ENCODE assay signal across 11 cellular contexts in genomic region chr7:70736715-70737460, GRCh38.
DNase-seq lines count a peak whose midpoint lies in the region; ATAC-seq, FAIRE-seq and TF ChIP-seq lines count a peak whose summit lies in the region.
"Had no signal": no experiment of that assay in that cellular context is flagged by ENCODE, and none has a peak within 500 bp of the region (broad histone marks: within the 10 kb centered on the region; RNA-seq: fewer than 3 reads in every experiment).

No MANE protein-coding gene starts in this region.

- H3K4me1 Mint-ChIP-seq in activated naive CD8-positive, alpha-beta T cell treated with anti-CD3 and anti-CD28 coated beads, Interleukin-2, amount 50 U/mL, for 24 hours = peaks cover 23% of the 10 kb centered on the region
- peaks cover 9% of the 10 kb centered on the region for H3K4me1 Mint-ChIP-seq in activated naive CD8-positive, alpha-beta T cell treated with anti-CD3 and anti-CD28 coated beads for 36 hours

- intact Hi-C loops in left lung (cut with DNase I) = no loop called here
- intact Hi-C loops in vagina (cut with DNase I) = no loop called here

- no peak overlapping the region for H3K27ac Mint-ChIP-seq in activated naive CD8-positive, alpha-beta T cell treated with anti-CD3 and anti-CD28 coated beads, Interleukin-2, amount 50 U/mL, for 24 hours
- H3K27ac Mint-ChIP-seq in activated naive CD8-positive, alpha-beta T cell treated with anti-CD3 and anti-CD28 coated beads for 36 hours = no peak overlapping the region
- H3K27ac Mint-ChIP-seq: CD4-positive, CD25-positive, alpha-beta regulatory T cell had no signal

- peak overlapping the region; percentile 2 for H3K4me3 Mint-ChIP-seq in activated naive CD8-positive, alpha-beta T cell treated with anti-CD3 and anti-CD28 coated beads, Interleukin-2, amount 50 U/mL, for 24 hours
- H3K4me3 Mint-ChIP-seq in activated naive CD8-positive, alpha-beta T cell treated with anti-CD3 and anti-CD28 coated beads for 36 hours = no peak overlapping the region
- H3K4me3 Mint-ChIP-seq: CD4-positive, CD25-positive, alpha-beta regulatory T cell had no signal

- peak; percentile 28 for ATAC-seq in activated naive CD8-positive, alpha-beta T cell treated with anti-CD3 and anti-CD28 coated beads, Interleukin-2, amount 50 U/mL, for 24 hours
- peak; percentile 69 for ATAC-seq in left lung

- FAIRE-seq in bronchial epithelial cell (lab: Jason Lieb, UNC) (no peak), RCC 7860 (lab: Jason Lieb, UNC) (no peak)

- H3K36me3 Mint-ChIP-seq in activated naive CD8-positive, alpha-beta T cell treated with anti-CD3 and anti-CD28 coated beads, Interleukin-2, amount 50 U/mL, for 24 hours (ENCODE audit: low read depth) = peaks cover 1% of the 10 kb centered on the region
- H3K36me3 Mint-ChIP-seq in activated naive CD8-positive, alpha-beta T cell treated with anti-CD3 and anti-CD28 coated beads for 36 hours = no peaks in the 10 kb centered on the region
- H3K36me3 Mint-ChIP-seq: CD4-positive, CD25-positive, alpha-beta regulatory T cell had no signal

- DNase-seq in activated naive CD8-positive, alpha-beta T cell treated with anti-CD3 and anti-CD28 coated beads, Interleukin-2, amount 50 U/mL, for 24 hours = no peak
- no peak for DNase-seq in activated naive CD8-positive, alpha-beta T cell treated with anti-CD3 and anti-CD28 coated beads for 36 hours
- DNase-seq in bronchial epithelial cell (ENCODE audit: low read depth) (peak; percentile 94), left lung (no peak), vagina (ENCODE audit: extremely low spot score in 2 of 2) (no peak), mesenteric fat pad (ENCODE audit: low spot score) (no peak), RCC 7860 (ENCODE audit: low spot score) (no peak), NCI-H524 treated with DMSO at 0.1 percent for 48 hours (lab: John Stamatoyannopoulos, UW) (no peak)
- DNase-seq: CD4-positive, CD25-positive, alpha-beta regulatory T cell; stimulated activated CD4-positive, alpha-beta T cell treated with anti-CD3 and anti-CD28 coated beads, Interleukin-2, amount 100 ng/mL, for 24 hours had no signal

- no peaks in the 10 kb centered on the region for H3K36me3 ChIP-seq in bronchial epithelial cell (ENCODE audit: control insufficient read depth, insufficient read depth, low read length)
- no peaks in the 10 kb centered on the region for H3K36me3 ChIP-seq in left lung
- no peaks in the 10 kb centered on the region for H3K36me3 ChIP-seq in vagina

- no peak for TF ChIP-seq CTCF in bronchial epithelial cell (IDR thresholded peaks at IDR 0.05; ENCODE audit: insufficient read depth, low read length, severe bottlenecking)
- TF ChIP-seq CTCF in left lung (IDR thresholded peaks at IDR 0.05) = no peak
- TF ChIP-seq CTCF in vagina (IDR thresholded peaks at IDR 0.05) = no peak

- TF ChIP-seq POLR2A in vagina (IDR thresholded peaks at IDR 0.05) = no peak

- H3K27me3 Mint-ChIP-seq in activated naive CD8-positive, alpha-beta T cell treated with anti-CD3 and anti-CD28 coated beads, Interleukin-2, amount 50 U/mL, for 24 hours = peaks cover 2% of the 10 kb centered on the region
- no peaks in the 10 kb centered on the region for H3K27me3 Mint-ChIP-seq in activated naive CD8-positive, alpha-beta T cell treated with anti-CD3 and anti-CD28 coated beads for 36 hours

- H3K9me3 Mint-ChIP-seq in activated naive CD8-positive, alpha-beta T cell treated with anti-CD3 and anti-CD28 coated beads, Interleukin-2, amount 50 U/mL, for 24 hours = peaks cover 4% of the 10 kb centered on the region
- H3K9me3 Mint-ChIP-seq in activated naive CD8-positive, alpha-beta T cell treated with anti-CD3 and anti-CD28 coated beads for 36 hours = no peaks in the 10 kb centered on the region

- H3K27ac ChIP-seq in left lung (peak overlapping the region; percentile 55 to 68), vagina (no peak overlapping the region)
- H3K27ac ChIP-seq: VCaP had no signal

- H3K4me3 ChIP-seq in bronchial epithelial cell (ENCODE audit: low read depth, low read length) (peak overlapping the region; percentile 2), left lung (no peak overlapping the region), vagina (peak overlapping the region; percentile 6 to 19)

- H3K9me3 ChIP-seq in left lung (no peaks in the 10 kb centered on the region), vagina (no peaks in the 10 kb centered on the region)

- H3K27me3 ChIP-seq in bronchial epithelial cell (ENCODE audit: control insufficient read depth, insufficient read depth, low read length) (no peaks in the 10 kb centered on the region), left lung (no peaks in the 10 kb centered on the region), vagina (no peaks in the 10 kb centered on the region)

- peaks cover 7 to 32% of the 10 kb centered on the region in 2 donors for H3K4me1 ChIP-seq in left lung
- H3K4me1 ChIP-seq in vagina = peaks cover 44% of the 10 kb centered on the region

Comparison
In these comparisons a context has a peak if more than half of its experiments do, and no peak if none do; other contexts are left out.
1. H3K4me3 ChIP-seq: peak in bronchial epithelial cell (single experiment) and vagina (2 of 2); none in left lung (0 of 2).